In genomic region chr20:53570446-53571276, GRCh38 we compare ENCODE assay signal across 1 cellular context.
TF ChIP-seq lines count a peak whose summit lies in the region.

No MANE protein-coding gene starts in this region.

TF ChIP-seq in GM12878, 131 proteins besides CTCF, POLR2A, EP300 and RAD21:
- TF ChIP-seq NFXL1 (IDR thresholded peaks at IDR 0.05; ENCODE audit: borderline replicate concordance) (peak; percentile 84), ZNF274 (IDR thresholded peaks at IDR 0.05; ENCODE audit: insufficient read depth, insufficient read length) (no peak), TBL1XR1 (IDR thresholded peaks at IDR 0.05; ENCODE audit: low read depth, low read length) (no peak), NR2F1 (conservative IDR thresholded peaks at IDR 0.05) (no peak), BHLHE40 (IDR thresholded peaks at IDR 0.05; ENCODE audit: borderline replicate concordance in 1 of 2, low read depth in 2 of 2, low read length in 1 of 2) (0 out of 4 replicates have a peak, but pooled peaks of 1 of the 2 experiments have one; percentile 7), KDM1A (IDR thresholded peaks at IDR 0.05; ENCODE audit: borderline replicate concordance) (no peak), ETV6 (conservative IDR thresholded peaks at IDR 0.05 in 1 of 2, IDR thresholded peaks at IDR 0.05 in 1 of 2; ENCODE audit: borderline replicate concordance in 1 of 2, low read depth in 1 of 2) (peak in 1 of 2 experiments; percentile 22; a peak in 1 of 4 replicates), SPI1 (IDR thresholded peaks at IDR 0.05; ENCODE audit: borderline replicate concordance, insufficient read depth, low read depth, low read length) (peak; percentile 39; the same call in 1 of the 2 replicates), NKRF (conservative IDR thresholded peaks at IDR 0.05) (peak; percentile 12; the same call in 1 of the 2 replicates), ZBTB4 (CRISPR knock-in tag; IDR thresholded peaks at IDR 0.05) (no peak), SMARCA5 (IDR thresholded peaks at IDR 0.05) (peak; percentile 47; the same call in 1 of the 2 replicates), MTA2 (IDR thresholded peaks at IDR 0.05; ENCODE audit: low read depth) (peak; percentile 56; the same call in 1 of the 2 replicates), MXI1 (IDR thresholded peaks at IDR 0.05; ENCODE audit: low read depth, low read length) (peak; percentile 55; the same call in 1 of the 2 replicates), ZBTB40 (IDR thresholded peaks at IDR 0.05; ENCODE audit: borderline replicate concordance) (peak; percentile 84)
TF ChIP-seq in GM12878: peak in this region for 9.
